ENCODE assay signal across 10 cellular contexts in the genomic region with DNA sequence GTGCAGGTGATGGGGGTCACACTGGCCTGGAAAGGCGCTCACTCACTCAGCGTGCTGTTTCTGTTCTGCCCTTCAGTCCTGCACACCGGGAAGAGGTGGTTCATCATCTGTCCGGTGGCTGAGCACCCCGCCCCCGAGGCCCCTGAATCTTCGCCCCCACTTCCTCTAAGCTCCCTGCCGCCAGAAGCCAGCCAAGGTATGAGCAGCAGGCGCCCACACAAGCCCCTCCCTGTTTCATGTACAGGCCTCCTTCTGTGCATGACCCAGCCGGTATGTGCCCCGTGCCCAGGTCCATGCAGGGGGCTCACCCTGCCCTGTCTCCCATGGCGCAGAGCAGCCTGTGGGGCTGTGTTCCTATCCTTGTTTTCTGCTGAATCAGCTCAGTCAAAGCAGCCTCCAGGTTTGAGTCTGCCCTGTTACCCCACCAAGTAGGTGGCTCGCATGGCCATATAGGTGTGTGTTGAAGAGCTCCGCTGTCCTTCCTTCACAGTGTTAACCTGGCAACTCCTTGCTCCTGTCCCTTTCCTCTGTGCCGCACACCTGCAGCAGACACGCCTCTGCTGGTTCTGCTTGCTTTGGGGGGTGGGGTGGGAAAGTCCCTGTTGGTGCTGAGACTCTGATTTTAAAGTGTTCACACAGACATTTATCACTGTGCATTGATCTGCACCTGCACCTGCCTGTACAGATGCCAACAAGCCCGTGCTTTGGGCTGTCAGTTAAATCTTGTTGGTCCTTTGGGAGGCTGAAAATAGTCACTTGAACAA.
DNase-seq lines count a peak whose midpoint lies in the region; ATAC-seq and TF ChIP-seq lines count a peak whose summit lies in the region.
"Had no signal": no experiment of that assay in that cellular context is flagged by ENCODE, and none has a peak within 500 bp of the region (broad histone marks: within the 10 kb centered on the region; RNA-seq: fewer than 3 reads in every experiment).

No MANE protein-coding gene starts in this region.

- peak overlapping the region; percentile 49 to 82 (median 68) for H3K4me3 Mint-ChIP-seq in CD4-positive, alpha-beta memory T cell
- peak overlapping the region; percentile 26 for H3K4me3 Mint-ChIP-seq in activated CD4-positive, alpha-beta T cell treated with anti-CD3 and anti-CD28 coated beads for 36 hours
- H3K4me3 Mint-ChIP-seq: neural crest cell had no signal

- peaks cover 11 to 27% of the 10 kb centered on the region in 2 donors for H3K27me3 Mint-ChIP-seq in CD4-positive, alpha-beta memory T cell
- H3K27me3 Mint-ChIP-seq in activated CD4-positive, alpha-beta T cell treated with anti-CD3 and anti-CD28 coated beads for 36 hours, result no peaks in the 10 kb centered on the region

- H3K27ac ChIP-seq in CD4-positive, alpha-beta memory T cell (ENCODE audit: low read depth, low read length), result no peak overlapping the region
- no peak overlapping the region for H3K27ac ChIP-seq in lower lobe of right lung
- H3K27ac ChIP-seq: HL-60 had no signal

- CTCF ChIA-PET in CD4-positive, alpha-beta memory T cell (lab: Charles Lee; ENCODE audit: partially characterized antibody), result interaction anchor here (0.6 kb wide), 1 partner anchor 270 kb away, joined by 3 read pairs; no protein-coding TSS in a partner anchor
- CTCF ChIA-PET in activated CD4-positive, alpha-beta T cell treated with anti-CD3 and anti-CD28 coated beads for 36 hours (lab: Charles Lee), result interaction anchor here (2.8 kb wide), 1 partner anchor 10 kb away, joined by 13 read pairs; no protein-coding TSS in a partner anchor

- peak overlapping the region in 3 of 7 donors; percentile 34 to 83 (median 52) for H3K27ac Mint-ChIP-seq in CD4-positive, alpha-beta memory T cell
- no peak overlapping the region for H3K27ac Mint-ChIP-seq in activated CD4-positive, alpha-beta T cell treated with anti-CD3 and anti-CD28 coated beads for 36 hours

- peak; percentile 75 for ATAC-seq in activated CD4-positive, alpha-beta T cell treated with anti-CD3 and anti-CD28 coated beads for 36 hours
- ATAC-seq in lower lobe of right lung, result peak in 1 of 2 donors; percentile 37

- no peaks in the 10 kb centered on the region for H3K27me3 ChIP-seq in CD4-positive, alpha-beta memory T cell (ENCODE audit: insufficient read depth, low read length)
- H3K27me3 ChIP-seq in lower lobe of right lung (ENCODE audit: low read depth), result peaks cover 6% of the 10 kb centered on the region

- peaks cover 0 to 19% (median 14%) of the 10 kb centered on the region in 8 donors for H3K9me3 Mint-ChIP-seq in CD4-positive, alpha-beta memory T cell
- H3K9me3 Mint-ChIP-seq in activated CD4-positive, alpha-beta T cell treated with anti-CD3 and anti-CD28 coated beads for 36 hours (ENCODE audit: low read depth), result no peaks in the 10 kb centered on the region

- DNase-seq in CD4-positive, alpha-beta memory T cell, result peak; percentile 11 to 57 (median 22)
- DNase-seq in NCI-H1092 (lab: John Stamatoyannopoulos, UW) (peak; percentile 14), lower lobe of right lung (peak; percentile 43), CD1c-positive myeloid dendritic cell (ENCODE audit: extremely low spot score) (no peak), putamen (ENCODE audit: low spot score) (no peak), SW 1271 (lab: John Stamatoyannopoulos, UW) (no peak), glomerular visceral epithelial cell (ENCODE audit: extremely low spot score) (no peak)
- DNase-seq in activated CD4-positive, alpha-beta T cell treated with anti-CD3 and anti-CD28 coated beads for 36 hours, result peak; percentile 57

- intact Hi-C loops in CD4-positive, alpha-beta memory T cell (cut with micrococcal nuclease), result no loop called here
- intact Hi-C loops in activated CD4-positive, alpha-beta T cell treated with anti-CD3 and anti-CD28 coated beads for 36 hours (cut with DNase I, micrococcal nuclease), result no loop called here
- intact Hi-C loops in lower lobe of right lung (cut with DNase I), result no loop called here

- H3K4me1 ChIP-seq in CD4-positive, alpha-beta memory T cell (ENCODE audit: insufficient read depth, low read length), result peaks cover 17% of the 10 kb centered on the region
- no peaks in the 10 kb centered on the region for H3K4me1 ChIP-seq in lower lobe of right lung

- H3K36me3 ChIP-seq in CD4-positive, alpha-beta memory T cell (ENCODE audit: insufficient read depth, low read length), result no peaks in the 10 kb centered on the region
- H3K36me3 ChIP-seq in lower lobe of right lung, result no peaks in the 10 kb centered on the region

- POLR2A ChIA-PET in CD4-positive, alpha-beta memory T cell (lab: Charles Lee; ENCODE audit: partially characterized antibody), result no interaction called here
- POLR2A ChIA-PET in activated CD4-positive, alpha-beta T cell treated with anti-CD3 and anti-CD28 coated beads for 36 hours (lab: Charles Lee), result interaction anchor here (0.6 kb wide), 1 partner anchor 34 kb away, joined by 3 read pairs; no protein-coding TSS in a partner anchor

- no peak for TF ChIP-seq CTCF in lower lobe of right lung (IDR thresholded peaks at IDR 0.05)

- H3K36me3 Mint-ChIP-seq in CD4-positive, alpha-beta memory T cell, result peaks cover 0 to 7% of the 10 kb centered on the region in 2 donors
- no peaks in the 10 kb centered on the region for H3K36me3 Mint-ChIP-seq in activated CD4-positive, alpha-beta T cell treated with anti-CD3 and anti-CD28 coated beads for 36 hours (ENCODE audit: low read depth)

- peak overlapping the region; percentile 8 to 23 for H3K4me3 ChIP-seq in CD4-positive, alpha-beta memory T cell (ENCODE audit: low read length in 2 of 2)
- no peak overlapping the region for H3K4me3 ChIP-seq in lower lobe of right lung

- H3K9me3 ChIP-seq in CD4-positive, alpha-beta memory T cell (ENCODE audit: control insufficient read depth in 1 of 2, low read length in 2 of 2), result no peaks in the 10 kb centered on the region
- no peaks in the 10 kb centered on the region for H3K9me3 ChIP-seq in lower lobe of right lung

- H3K4me1 Mint-ChIP-seq in CD4-positive, alpha-beta memory T cell, result peaks cover 6 to 15% (median 10%) of the 10 kb centered on the region in 4 donors
- peaks cover 21% of the 10 kb centered on the region for H3K4me1 Mint-ChIP-seq in activated CD4-positive, alpha-beta T cell treated with anti-CD3 and anti-CD28 coated beads for 36 hours
- H3K4me1 Mint-ChIP-seq: neural crest cell had no signal

Comparison
In these comparisons a context has a peak if more than half of its experiments do, and no peak if none do; other contexts are left out.
1. DNase-seq: peak in CD4-positive, alpha-beta memory T cell (5 of 5), NCI-H1092 (single experiment), activated CD4-positive, alpha-beta T cell treated with anti-CD3 and anti-CD28 coated beads for 36 hours (single experiment) and lower lobe of right lung (single experiment); none in CD1c-positive myeloid dendritic cell (single experiment), putamen (single experiment), SW 1271 (0 of 2) and glomerular visceral epithelial cell (single experiment).